20 cellular contexts compared by ENCODE assay signal in genomic region chr11:46285173-46285572, GRCh38. TPM values are rescaled to one million over a fixed set of nuclear protein-coding genes. Genes with fewer than 3 reads are reported as not detected.
DNase-seq lines count a peak whose midpoint lies in the region; ATAC-seq and TF ChIP-seq lines count a peak whose summit lies in the region.
"Had no signal": no experiment of that assay in that cellular context is flagged by ENCODE, and none has a peak within 500 bp of the region (broad histone marks: within the 10 kb centered on the region; RNA-seq: fewer than 3 reads in every experiment).

No MANE protein-coding gene starts in this region.

- in situ Hi-C loops in GM23248 (cut with MboI), result no loop called here

- intact Hi-C loops in testis (cut with DNase I; ENCODE audit: low total_unique reads), result no loop called here

- H2AFZ ChIP-seq in GM23248 (0 out of 2 replicates have a peak overlapping the region, but pooled peaks have one; percentile 9), neuronal stem cell (ENCODE audit: low read length) (no peak overlapping the region)
- H2AFZ ChIP-seq: PC-9 had no signal

- WGBS in GM23248 (ENCODE audit: low coverage in 1 of 2, low lambda C conversion rate in 2 of 2, missing lambda C conversion rate in 2 of 2), 2 experiments, result 7% methylated on average over 3 of the region's 3 CpGs
- WGBS in gastroesophageal sphincter (ENCODE audit: low coverage in 1 of 2), 2 donors, result no CpG with 5 or more reads among the region's 3 CpGs
- WGBS in neuronal stem cell (ENCODE audit: extremely low coverage in 2 of 2, insufficient read length in 2 of 2, insufficient replicate concordance in 1 of 2), 2 donors, result no CpG with 5 or more reads among the region's 3 CpGs
- WGBS in testis, 2 donors, result 52 to 53% methylated on average over 3 of the region's 3 CpGs

- H3K9ac ChIP-seq in GM23248 (peak overlapping the region; percentile 68), neuronal stem cell (ENCODE audit: low read depth, low read length, poor library complexity) (no peak overlapping the region)

- no peak overlapping the region for H2BK12ac ChIP-seq in neuronal stem cell (ENCODE audit: low read length)

- POLR2A ChIA-PET in RWPE1 (lab: Yijun Ruan, JAX; ENCODE audit: low non-redundant PET), result interaction anchor here (0.6 kb wide), 1 partner anchor 1160 kb away, joined by 5 read pairs; no protein-coding TSS in a partner anchor

- no peak overlapping the region for H3K18ac ChIP-seq in neuronal stem cell (ENCODE audit: low read length)

- H3K27ac ChIP-seq in GM23248 (peak overlapping the region; percentile 77), gastroesophageal sphincter (peak overlapping the region in 3 of 4 donors; percentile 49 to 59 (median 54)), neuronal stem cell (replicated peaks; ENCODE audit: low read length) (no peak overlapping the region), testis (peak overlapping the region; percentile 40 to 77), RWPE1 (no peak overlapping the region)
- H3K27ac ChIP-seq: PC-9, SK-N-MC had no signal

- no peak for TF ChIP-seq POLR2A in gastroesophageal sphincter (IDR thresholded peaks at IDR 0.05)
- TF ChIP-seq POLR2A in testis (IDR thresholded peaks at IDR 0.05), result no peak

- H3K4me3 ChIP-seq in GM23248, result peak overlapping the region; percentile 62
- H3K4me3 ChIP-seq in gastroesophageal sphincter, result no peak overlapping the region
- no peak overlapping the region for H3K4me3 ChIP-seq in neuronal stem cell (ENCODE audit: low read length in 2 of 2)
- H3K4me3 ChIP-seq in testis, result no peak overlapping the region
- H3K4me3 ChIP-seq: lung, PC-9, SK-N-MC had no signal

- H3K27me3 Mint-ChIP-seq in activated naive CD8-positive, alpha-beta T cell treated with anti-CD3 and anti-CD28 coated beads for 36 hours, result peaks cover 5% of the 10 kb centered on the region
- H3K27me3 Mint-ChIP-seq in activated T-cell treated with anti-CD3 and anti-CD28 coated beads, Interleukin-2, amount 50 U/mL, for 4 hours (ENCODE audit: low read depth), result peaks cover 13% of the 10 kb centered on the region

- H3K27me3 ChIP-seq in GM23248 (replicated peaks; ENCODE audit: insufficient read depth), result no peaks in the 10 kb centered on the region
- H3K27me3 ChIP-seq in gastroesophageal sphincter, result peaks cover 11% of the 10 kb centered on the region
- H3K27me3 ChIP-seq in neuronal stem cell (ENCODE audit: control insufficient read depth in 3 of 3, insufficient read depth in 3 of 3, low read depth in 1 of 3, low read length in 3 of 3), result peaks cover 0 to 35% (median 0%) of the 10 kb centered on the region in 3 experiments
- no peaks in the 10 kb centered on the region for H3K27me3 ChIP-seq in testis

- TF ChIP-seq CTCF in gastroesophageal sphincter (IDR thresholded peaks at IDR 0.05) (no peak), testis (IDR thresholded peaks at IDR 0.05) (no peak), RWPE1 (conservative IDR thresholded peaks at IDR 0.05; ENCODE audit: low read depth) (no peak)

- H2BK120ac ChIP-seq in neuronal stem cell (ENCODE audit: low read depth, low read length), result no peak overlapping the region

- H3K4ac ChIP-seq in neuronal stem cell (ENCODE audit: low read length), result no peak overlapping the region

- 0 out of 2 replicates have a peak, but pooled peaks cover 3% of the 10 kb centered on the region for H3K36me3 ChIP-seq in GM23248 (ENCODE audit: low read depth)
- no peaks in the 10 kb centered on the region for H3K36me3 ChIP-seq in gastroesophageal sphincter
- no peaks in the 10 kb centered on the region for H3K36me3 ChIP-seq in neuronal stem cell (replicated peaks in 1 of 2; ENCODE audit: control insufficient read depth in 2 of 2, insufficient read depth in 2 of 2, low read length in 2 of 2)
- no peaks in the 10 kb centered on the region for H3K36me3 ChIP-seq in testis (ENCODE audit: low read depth, missing control alignments)

- CTCF ChIA-PET in RWPE1 (lab: Yijun Ruan, JAX), result no interaction called here

- H3F3A ChIP-seq in GM23248 (ENCODE audit: insufficient read depth), result peaks cover 82% of the 10 kb centered on the region

- ATAC-seq in gastroesophageal sphincter, result peak; percentile 20
- no peak for ATAC-seq in activated T-cell treated with anti-CD3 and anti-CD28 coated beads, Interleukin-2, amount 50 U/mL, for 4 hours
- ATAC-seq in HG03139 (IDR thresholded peaks at IDR 0.05; ENCODE audit: unreplicated experiment), result no peak
- ATAC-seq: activated CD8-positive, alpha-beta memory T cell treated with anti-CD3 and anti-CD28 coated beads, Interleukin-2, amount 10 ng/mL, durations not matched to agents 7 days and 5 days; naive thymus-derived CD8-positive, alpha-beta T cell had no signal

- no peak overlapping the region for H3K27ac Mint-ChIP-seq in activated naive CD8-positive, alpha-beta T cell treated with anti-CD3 and anti-CD28 coated beads for 36 hours
- H3K27ac Mint-ChIP-seq: activated CD8-positive, alpha-beta memory T cell treated with anti-CD3 and anti-CD28 coated beads, Interleukin-2, amount 10 ng/mL, durations not matched to agents 7 days and 5 days; naive thymus-derived CD8-positive, alpha-beta T cell had no signal

- H3K9me2 ChIP-seq in GM23248 (ENCODE audit: insufficient read depth), result no peaks in the 10 kb centered on the region

- H3K36me3 Mint-ChIP-seq in activated naive CD8-positive, alpha-beta T cell treated with anti-CD3 and anti-CD28 coated beads for 36 hours, result no peaks in the 10 kb centered on the region
- no peaks in the 10 kb centered on the region for H3K36me3 Mint-ChIP-seq in activated T-cell treated with anti-CD3 and anti-CD28 coated beads, Interleukin-2, amount 50 U/mL, for 4 hours (ENCODE audit: insufficient read depth)
- H3K36me3 Mint-ChIP-seq: activated CD8-positive, alpha-beta memory T cell treated with anti-CD3 and anti-CD28 coated beads, Interleukin-2, amount 10 ng/mL, durations not matched to agents 7 days and 5 days; naive thymus-derived CD8-positive, alpha-beta T cell had no signal

- H3K9me3 ChIP-seq in GM23248 (ENCODE audit: low read depth) (no peaks in the 10 kb centered on the region), gastroesophageal sphincter (no peaks in the 10 kb centered on the region), neuronal stem cell (replicated peaks in 1 of 2; ENCODE audit: control insufficient read depth in 2 of 2, insufficient read depth in 1 of 2, low read depth in 1 of 2, low read length in 2 of 2) (no peaks in the 10 kb centered on the region), testis (no peaks in the 10 kb centered on the region)

- H2AK5ac ChIP-seq in neuronal stem cell (ENCODE audit: low read depth, low read length), result no peak overlapping the region

- no peaks in the 10 kb centered on the region for H3K79me1 ChIP-seq in neuronal stem cell (ENCODE audit: low read depth, low read length)

- H3K4me1 ChIP-seq in GM23248 (ENCODE audit: insufficient read depth) (peaks cover 61% of the 10 kb centered on the region), gastroesophageal sphincter (peaks cover 0 to 26% (median 5%) of the 10 kb centered on the region in 3 donors), neuronal stem cell (ENCODE audit: control insufficient read depth in 2 of 2, insufficient read depth in 1 of 2, low read depth in 1 of 2, low read length in 2 of 2) (peaks cover 0 to 11% of the 10 kb centered on the region in 2 donors), testis (peaks cover 18% of the 10 kb centered on the region)

- H3K4me3 Mint-ChIP-seq in activated naive CD8-positive, alpha-beta T cell treated with anti-CD3 and anti-CD28 coated beads for 36 hours, result no peak overlapping the region
- no peak overlapping the region for H3K4me3 Mint-ChIP-seq in activated T-cell treated with anti-CD3 and anti-CD28 coated beads, Interleukin-2, amount 50 U/mL, for 4 hours
- H3K4me3 Mint-ChIP-seq: activated CD8-positive, alpha-beta memory T cell treated with anti-CD3 and anti-CD28 coated beads, Interleukin-2, amount 10 ng/mL, durations not matched to agents 7 days and 5 days; naive thymus-derived CD8-positive, alpha-beta T cell had no signal

- H3K79me2 ChIP-seq in GM23248 (ENCODE audit: insufficient read depth), result peaks cover 100% of the 10 kb centered on the region

- H3K4me1 Mint-ChIP-seq in activated naive CD8-positive, alpha-beta T cell treated with anti-CD3 and anti-CD28 coated beads for 36 hours, result no peaks in the 10 kb centered on the region
- no peaks in the 10 kb centered on the region for H3K4me1 Mint-ChIP-seq in activated T-cell treated with anti-CD3 and anti-CD28 coated beads, Interleukin-2, amount 50 U/mL, for 4 hours (ENCODE audit: low read depth)
- H3K4me1 Mint-ChIP-seq: activated CD8-positive, alpha-beta memory T cell treated with anti-CD3 and anti-CD28 coated beads, Interleukin-2, amount 10 ng/mL, durations not matched to agents 7 days and 5 days had no signal

- H4K8ac ChIP-seq in neuronal stem cell (ENCODE audit: low read depth, low read length), result no peak overlapping the region

- no peak overlapping the region for H3K14ac ChIP-seq in neuronal stem cell (ENCODE audit: low read length)

- H4K20me1 ChIP-seq in GM23248 (ENCODE audit: insufficient read depth), result no peaks in the 10 kb centered on the region

- H3K23ac ChIP-seq in neuronal stem cell (ENCODE audit: low read depth, low read length, poor library complexity), result no peak overlapping the region

- peak overlapping the region; percentile 92 for H3K4me2 ChIP-seq in GM23248 (ENCODE audit: unreplicated experiment)
- no peak overlapping the region for H3K4me2 ChIP-seq in neuronal stem cell (ENCODE audit: insufficient read depth, low read length, poor library complexity, severe bottlenecking)
- H3K4me2 ChIP-seq: PC-9 had no signal

- H2BK15ac ChIP-seq in neuronal stem cell (ENCODE audit: low read length), result peak overlapping the region; percentile 43

- no peaks in the 10 kb centered on the region for H3K9me3 Mint-ChIP-seq in activated naive CD8-positive, alpha-beta T cell treated with anti-CD3 and anti-CD28 coated beads for 36 hours
- no peaks in the 10 kb centered on the region for H3K9me3 Mint-ChIP-seq in activated T-cell treated with anti-CD3 and anti-CD28 coated beads, Interleukin-2, amount 50 U/mL, for 4 hours
- H3K9me3 Mint-ChIP-seq: naive thymus-derived CD8-positive, alpha-beta T cell had no signal

- no peak overlapping the region for H2BK5ac ChIP-seq in neuronal stem cell (ENCODE audit: low read length)

- no peak overlapping the region for H4K91ac ChIP-seq in neuronal stem cell (ENCODE audit: low read depth, low read length, poor library complexity)

- peak; percentile 64 for DNase-seq in GM23248
- DNase-seq in neuronal stem cell (ENCODE audit: low spot score), result no peak
- no peak for DNase-seq in testis
- no peak for DNase-seq in activated naive CD8-positive, alpha-beta T cell treated with anti-CD3 and anti-CD28 coated beads for 36 hours
- no peak for DNase-seq in activated T-cell treated with anti-CD3 and anti-CD28 coated beads, Interleukin-2, amount 50 U/mL, for 4 hours
- no peak for DNase-seq in RWPE1 (ENCODE audit: low spot score)
- DNase-seq: activated CD8-positive, alpha-beta memory T cell treated with anti-CD3 and anti-CD28 coated beads, Interleukin-2, amount 10 ng/mL, durations not matched to agents 7 days and 5 days; activated effector memory CD4-positive, alpha-beta T cell treated with anti-CD3 and anti-CD28 coated beads, Interleukin-2, amount 50 U/mL, for 16 hours; amygdala; foreskin melanocyte; KBM-7; NCI-H1048; NCI-H69; PC-9; T1000 had no signal

- no peak for TF ChIP-seq EP300 in gastroesophageal sphincter (IDR thresholded peaks at IDR 0.05)

RNA-seq across cellular contexts. Expression of gene CREB3L1, which starts 7.7 kb away (rescaled TPM):
- total RNA-seq in GM23248 (2014; rRNA removed; shearing (Covaris generic)), result 29.6 and 37.7 TPM in 2 replicates
- 146 and 151 TPM in 2 replicates for polyA plus RNA-seq in GM23248 (2016; fragmentation: Nextera tagmentation; extraction: Ambion mirVana)
- 1 to 10 TPM in 3 of 4 donors, under 1 TPM in 1; 0.81 to 5.2 (median 1.7) TPM for total RNA-seq in gastroesophageal sphincter
- 8.4 TPM for polyA plus RNA-seq in neuronal stem cell (2013, experiment 1 of 2)
- 8.8 TPM for polyA plus RNA-seq in neuronal stem cell (2013, experiment 2 of 2)
- total RNA-seq in testis, result 1 to 10 TPM; 5.2 to 8.1 TPM
- 19.2 TPM for polyA plus RNA-seq in testis (ENCODE audit: insufficient read depth, low read depth, low replicate concordance)
- under 1 TPM in 1 of 2 experiments, not detected in 1; 0.12 TPM for total RNA-seq in activated naive CD8-positive, alpha-beta T cell treated with anti-CD3 and anti-CD28 coated beads for 36 hours
- total RNA-seq in activated T-cell treated with anti-CD3 and anti-CD28 coated beads, Interleukin-2, amount 50 U/mL, for 4 hours, result under 1 TPM; 0.20 to 0.27 (median 0.26) TPM
- total RNA-seq: activated CD8-positive, alpha-beta memory T cell treated with anti-CD3 and anti-CD28 coated beads, Interleukin-2, amount 10 ng/mL, durations not matched to agents 7 days and 5 days; naive thymus-derived CD8-positive, alpha-beta T cell had no signal
- polyA plus RNA-seq: naive thymus-derived CD8-positive, alpha-beta T cell had no signal

Comparison
In these comparisons a context has a peak if more than half of its experiments do, and no peak if none do; other contexts are left out.
1. H3K27ac ChIP-seq: peak in GM23248 (single experiment), gastroesophageal sphincter (3 of 4) and testis (2 of 2); none in neuronal stem cell (single experiment) and RWPE1 (single experiment).